8 cellular contexts compared by ENCODE assay signal in the genomic region with DNA sequence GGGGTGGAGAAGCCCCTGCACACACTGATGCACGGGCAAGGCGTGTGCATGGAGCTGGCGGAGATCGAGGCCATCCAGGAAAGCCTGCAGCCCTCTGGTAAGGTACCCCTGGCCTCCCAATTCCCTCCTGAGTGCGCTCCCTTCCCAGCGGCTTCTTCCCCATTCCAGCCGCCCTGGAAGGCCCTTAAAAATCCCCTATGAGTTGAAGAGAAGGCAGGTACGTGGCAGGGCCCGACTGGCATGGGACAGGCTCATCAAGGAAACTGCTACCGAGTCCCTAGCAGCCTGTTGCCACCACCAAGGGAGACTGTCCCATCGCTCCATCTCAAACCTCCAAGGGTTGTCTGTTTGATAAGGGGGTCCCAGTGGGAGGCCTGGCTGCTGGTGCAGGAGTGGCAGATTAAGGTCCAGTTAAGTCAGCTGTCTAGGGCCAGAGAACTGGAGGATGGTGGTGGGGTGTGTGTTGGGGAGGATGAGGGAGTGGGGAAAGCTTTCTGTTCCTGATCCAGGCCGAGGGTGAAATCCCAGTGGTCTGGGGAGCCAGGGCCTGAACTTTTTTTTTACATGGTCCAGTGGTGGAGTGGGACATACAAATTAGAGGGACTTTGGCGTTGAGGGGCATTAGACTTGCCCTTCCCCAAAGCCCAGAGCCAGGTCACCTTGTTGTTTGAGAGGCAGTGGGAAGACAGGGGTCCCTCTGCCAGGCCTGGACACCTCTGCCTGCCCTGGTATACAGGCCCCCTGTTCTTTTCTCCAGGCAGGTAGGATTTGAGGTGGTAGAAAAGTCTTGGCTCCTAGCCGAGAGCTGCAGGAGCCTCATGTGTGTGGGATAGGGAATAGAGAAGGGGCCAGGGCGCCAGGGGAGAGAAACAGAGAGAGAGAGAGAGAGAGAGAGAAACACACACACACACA. TPM values are rescaled to one million over a fixed set of nuclear protein-coding genes. Genes with fewer than 3 reads are reported as not detected.
DNase-seq lines count a peak whose midpoint lies in the region; ATAC-seq and TF ChIP-seq lines count a peak whose summit lies in the region.

No MANE protein-coding gene starts in this region.

- peaks cover 16% of the 10 kb centered on the region for H3K4me1 ChIP-seq in cardiac muscle cell (ENCODE audit: low read depth)
- H3K4me1 ChIP-seq in adipocyte (ENCODE audit: control insufficient read depth, insufficient read depth, low read length) = peaks cover 36% of the 10 kb centered on the region
- H3K4me1 ChIP-seq in thoracic aorta (ENCODE audit: control insufficient read depth in 1 of 2, low read depth in 2 of 2) = peaks cover 34 to 65% of the 10 kb centered on the region in 2 donors

- no peak overlapping the region for H3K27ac ChIP-seq in cardiac muscle cell
- H3K27ac ChIP-seq in thoracic aorta = peak overlapping the region; percentile 78 to 83

- H3K27me3 ChIP-seq in cardiac muscle cell (no peaks in the 10 kb centered on the region), adipocyte (replicated peaks; ENCODE audit: control insufficient read depth, insufficient read depth, low read length) (no peaks in the 10 kb centered on the region), kidney epithelial cell (ENCODE audit: control insufficient read depth, insufficient read depth, low read length) (no peaks in the 10 kb centered on the region), thoracic aorta (replicated peaks; ENCODE audit: insufficient read depth) (no peaks in the 10 kb centered on the region)

- no peaks in the 10 kb centered on the region for H3K9me3 ChIP-seq in cardiac muscle cell (ENCODE audit: low read depth)
- H3K9me3 ChIP-seq in adipocyte (ENCODE audit: control insufficient read depth, low read length) = no peaks in the 10 kb centered on the region
- no peaks in the 10 kb centered on the region for H3K9me3 ChIP-seq in thoracic aorta

- H3K36me3 ChIP-seq in cardiac muscle cell (no peaks in the 10 kb centered on the region), adipocyte (ENCODE audit: control insufficient read depth, insufficient read depth, low read length, severe bottlenecking) (peaks cover 11% of the 10 kb centered on the region), kidney epithelial cell (ENCODE audit: control insufficient read depth, insufficient read depth, low read length) (no peaks in the 10 kb centered on the region), thoracic aorta (no peaks in the 10 kb centered on the region)

- H3K4me3 ChIP-seq in cardiac muscle cell (peak overlapping the region; percentile 47), adipocyte (ENCODE audit: low read length) (peak overlapping the region; percentile 90), kidney epithelial cell (ENCODE audit: low read depth, low read length) (peak overlapping the region; percentile 81), thoracic aorta (peak overlapping the region; percentile 83)

- no peak for TF ChIP-seq CTCF in cardiac muscle cell (IDR thresholded peaks at IDR 0.05; ENCODE audit: low read depth, low read length)
- TF ChIP-seq CTCF in kidney epithelial cell (IDR thresholded peaks at IDR 0.05; ENCODE audit: insufficient read depth, low read length, poor library complexity, severe bottlenecking) = no peak
- no peak for TF ChIP-seq CTCF in thoracic aorta (IDR thresholded peaks at IDR 0.05)

- intact Hi-C loops in Right ventricle myocardium superior (cut with DNase I) = loop anchor here (2.0 to 5.0 kb wide), 2 partner anchors 93 to 117 kb away; no protein-coding TSS in a partner anchor

- H3K9ac ChIP-seq in adipocyte (ENCODE audit: low read length) = peak overlapping the region; percentile 98

- DNase-seq in cardiac muscle cell (ENCODE audit: low read depth in 1 of 2, low spot score in 1 of 2) (peak in 1 of 2 donors; percentile 48), Right ventricle myocardium superior (no peak), adipocyte (ENCODE audit: low read depth) (peak; percentile 36), kidney epithelial cell (ENCODE audit: low read depth) (no peak), thoracic aorta (ENCODE audit: low spot score) (no peak), HuH-7 (ENCODE audit: low spot score) (no peak)

- ATAC-seq in Right ventricle myocardium superior (ENCODE audit: poor library complexity) (no peak), thoracic aorta (ENCODE audit: insufficient number of reproducible peaks, low FRiP score, low read depth) (no peak), GM19035 (IDR thresholded peaks at IDR 0.05; ENCODE audit: unreplicated experiment) (no peak), GM18870 (IDR thresholded peaks at IDR 0.05; ENCODE audit: unreplicated experiment) (no peak)

RNA-seq across cellular contexts. Expression of a gene that starts 1.0 kb away (rescaled TPM):
- total RNA-seq in cardiac muscle cell (41.7 and 87.4 TPM in 2 replicates), Right ventricle myocardium superior (157 TPM), kidney epithelial cell (53.6 and 59.8 TPM in 2 replicates), thoracic aorta (100 to 1,000 TPM; 177 to 310 TPM)
- 109 and 215 TPM in 2 replicates for polyA plus RNA-seq in cardiac muscle cell

RNA-seq across cellular contexts. Expression of a gene that starts 26.5 kb away (rescaled TPM):
- total RNA-seq in cardiac muscle cell (11.1 and 127 TPM in 2 replicates), Right ventricle myocardium superior (2.9 TPM), kidney epithelial cell (14.9 and 17.4 TPM in 2 replicates), thoracic aorta (1 to 10 TPM in 1 of 2 donors, under 1 TPM in 1; 0.81 to 8.5 TPM)
- polyA plus RNA-seq in cardiac muscle cell = 21.7 and 168 TPM in 2 replicates

RNA-seq across cellular contexts. Expression of a gene that starts 57.2 kb away (rescaled TPM):
- total RNA-seq in cardiac muscle cell = not detected in 2 replicates
- not detected in 2 replicates for polyA plus RNA-seq in cardiac muscle cell
- total RNA-seq in Right ventricle myocardium superior = not detected
- 0.34 TPM in 1 of 2 replicates, not detected in the other for total RNA-seq in kidney epithelial cell
- under 1 TPM; 0.14 to 0.78 TPM for total RNA-seq in thoracic aorta
